ENCODE assay signal across 1 cellular context in the genomic region with DNA sequence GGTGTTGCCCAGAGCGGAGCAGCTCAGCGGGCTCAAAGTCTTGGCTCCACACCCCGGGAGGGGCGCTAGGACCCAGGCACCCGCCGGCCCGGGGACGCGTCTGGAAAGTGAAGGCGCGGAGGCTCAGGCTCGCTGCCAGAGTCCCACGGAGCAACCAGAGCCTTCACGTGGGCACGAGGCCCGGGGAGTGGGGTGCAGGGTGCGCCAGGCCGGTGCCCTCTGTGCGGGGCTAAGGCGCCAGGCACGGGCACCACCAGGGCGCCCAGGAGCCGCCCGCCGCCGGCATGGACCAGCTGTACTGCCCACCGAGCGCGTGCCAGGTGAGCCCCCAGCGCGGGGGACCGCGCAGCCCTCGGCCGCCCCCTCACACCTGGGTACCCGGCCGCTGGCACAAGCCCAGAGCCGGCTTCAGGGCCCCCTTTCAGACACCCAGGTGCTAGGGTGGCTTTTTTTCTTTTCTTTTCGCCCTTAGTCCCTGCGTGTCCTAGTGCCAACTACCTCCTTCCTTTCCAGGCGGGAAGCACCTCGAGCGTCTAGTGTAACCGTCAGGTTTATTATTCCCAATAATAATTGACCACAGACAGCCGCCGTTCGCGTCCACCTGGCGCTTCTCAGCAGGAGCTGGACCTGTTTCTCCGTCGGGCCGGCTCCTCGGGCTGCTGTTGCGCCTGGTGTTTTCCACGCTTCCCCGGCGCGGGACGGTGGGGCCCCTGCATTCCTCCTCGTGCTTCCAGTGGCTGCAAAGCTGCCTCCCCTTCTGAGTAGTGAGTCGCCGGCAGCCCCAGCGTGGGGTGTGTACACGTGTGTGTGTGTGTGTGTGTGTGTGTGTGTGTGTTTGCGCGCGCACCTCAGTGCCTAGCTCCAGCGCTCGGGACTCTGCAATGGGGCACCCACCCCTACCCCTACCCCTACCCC.
TF ChIP-seq lines count a peak whose summit lies in the region.

No MANE protein-coding gene starts in this region.

TF ChIP-seq in SK-N-SH, 30 proteins besides CTCF, POLR2A, EP300 and RAD21 (continued from another document):
- TF ChIP-seq, protein P1, sequence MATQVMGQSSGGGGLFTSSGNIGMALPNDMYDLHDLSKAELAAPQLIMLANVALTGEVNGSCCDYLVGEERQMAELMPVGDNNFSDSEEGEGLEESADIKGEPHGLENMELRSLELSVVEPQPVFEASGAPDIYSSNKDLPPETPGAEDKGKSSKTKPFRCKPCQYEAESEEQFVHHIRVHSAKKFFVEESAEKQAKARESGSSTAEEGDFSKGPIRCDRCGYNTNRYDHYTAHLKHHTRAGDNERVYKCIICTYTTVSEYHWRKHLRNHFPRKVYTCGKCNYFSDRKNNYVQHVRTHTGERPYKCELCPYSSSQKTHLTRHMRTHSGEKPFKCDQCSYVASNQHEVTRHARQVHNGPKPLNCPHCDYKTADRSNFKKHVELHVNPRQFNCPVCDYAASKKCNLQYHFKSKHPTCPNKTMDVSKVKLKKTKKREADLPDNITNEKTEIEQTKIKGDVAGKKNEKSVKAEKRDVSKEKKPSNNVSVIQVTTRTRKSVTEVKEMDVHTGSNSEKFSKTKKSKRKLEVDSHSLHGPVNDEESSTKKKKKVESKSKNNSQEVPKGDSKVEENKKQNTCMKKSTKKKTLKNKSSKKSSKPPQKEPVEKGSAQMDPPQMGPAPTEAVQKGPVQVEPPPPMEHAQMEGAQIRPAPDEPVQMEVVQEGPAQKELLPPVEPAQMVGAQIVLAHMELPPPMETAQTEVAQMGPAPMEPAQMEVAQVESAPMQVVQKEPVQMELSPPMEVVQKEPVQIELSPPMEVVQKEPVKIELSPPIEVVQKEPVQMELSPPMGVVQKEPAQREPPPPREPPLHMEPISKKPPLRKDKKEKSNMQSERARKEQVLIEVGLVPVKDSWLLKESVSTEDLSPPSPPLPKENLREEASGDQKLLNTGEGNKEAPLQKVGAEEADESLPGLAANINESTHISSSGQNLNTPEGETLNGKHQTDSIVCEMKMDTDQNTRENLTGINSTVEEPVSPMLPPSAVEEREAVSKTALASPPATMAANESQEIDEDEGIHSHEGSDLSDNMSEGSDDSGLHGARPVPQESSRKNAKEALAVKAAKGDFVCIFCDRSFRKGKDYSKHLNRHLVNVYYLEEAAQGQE (IDR thresholded peaks at IDR 0.05; ENCODE audit: low read depth, low read length) = no peak
- TF ChIP-seq, protein P2, sequence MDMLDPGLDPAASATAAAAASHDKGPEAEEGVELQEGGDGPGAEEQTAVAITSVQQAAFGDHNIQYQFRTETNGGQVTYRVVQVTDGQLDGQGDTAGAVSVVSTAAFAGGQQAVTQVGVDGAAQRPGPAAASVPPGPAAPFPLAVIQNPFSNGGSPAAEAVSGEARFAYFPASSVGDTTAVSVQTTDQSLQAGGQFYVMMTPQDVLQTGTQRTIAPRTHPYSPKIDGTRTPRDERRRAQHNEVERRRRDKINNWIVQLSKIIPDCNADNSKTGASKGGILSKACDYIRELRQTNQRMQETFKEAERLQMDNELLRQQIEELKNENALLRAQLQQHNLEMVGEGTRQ (IDR thresholded peaks at IDR 0.05; ENCODE audit: borderline replicate concordance, low read depth, low read length) = no peak
TF ChIP-seq in SK-N-SH: peak in this region for 0.
